In genomic region chr10:6107616-6108015, GRCh38 we compare ENCODE assay signal across 7 cellular contexts. TPM values are rescaled to one million over a fixed set of nuclear protein-coding genes. Genes with fewer than 3 reads are reported as not detected.
"Had no signal": no experiment of that assay in that cellular context is flagged by ENCODE, and none has a peak within 500 bp of the region (broad histone marks: within the 10 kb centered on the region; RNA-seq: fewer than 3 reads in every experiment).

No MANE protein-coding gene starts in this region.

RNA-seq across cellular contexts. Expression of gene IL2RA, which starts 45.4 kb away (rescaled TPM):
- total RNA-seq: LHCN-M2, MCF 10A, NCI-H460, PC-9, RPMI7951, SJCRH30, SK-MEL-5 had no signal
